In the genomic region with DNA sequence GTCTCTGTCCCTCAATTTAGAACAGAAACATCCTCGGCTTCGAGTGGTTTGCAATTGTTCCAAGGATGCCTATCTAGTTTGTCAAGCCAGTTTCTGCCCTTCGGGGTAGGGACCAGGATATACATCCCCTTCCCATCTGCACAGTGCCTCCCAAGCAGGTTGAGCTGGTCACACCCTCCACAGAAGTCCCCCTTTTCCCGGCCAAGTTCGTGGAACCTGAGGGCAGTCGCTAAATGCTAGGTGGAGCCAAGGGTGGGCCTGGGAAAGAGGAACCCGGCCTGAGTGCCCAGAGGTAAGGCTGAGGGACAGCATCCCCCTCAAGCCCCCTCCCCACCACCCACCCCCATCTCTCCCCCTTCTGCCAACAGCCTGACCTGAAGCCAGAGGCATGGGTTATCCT, we compare ENCODE assay signal across 13 cellular contexts.
"Had no signal": no experiment of that assay in that cellular context is flagged by ENCODE, and none has a peak within 500 bp of the region (broad histone marks: within the 10 kb centered on the region; RNA-seq: fewer than 3 reads in every experiment).

No MANE protein-coding gene starts in this region.

- H3K36me3 ChIP-seq: heart right ventricle, prostate gland, stomach, thoracic aorta, transverse colon had no signal

- H3K4me3 ChIP-seq: heart right ventricle, prostate gland, stomach, thoracic aorta, transverse colon had no signal

- DNase-seq: dermis blood vessel endothelial cell; effector CD8-positive, alpha-beta T cell; mammary epithelial cell; natural killer cell; retina; stimulated activated naive CD4-positive, alpha-beta T cell; stomach; transverse colon had no signal

- H3K27ac ChIP-seq: parathyroid adenoma, prostate gland, stomach, thoracic aorta, transverse colon had no signal

- H3K9ac ChIP-seq: parathyroid adenoma had no signal

- H2AFZ ChIP-seq: parathyroid adenoma had no signal

- H3K9me3 ChIP-seq: heart right ventricle, prostate gland, stomach, thoracic aorta, transverse colon had no signal

- H3K27me3 ChIP-seq: heart right ventricle, transverse colon had no signal

- H3K4me1 ChIP-seq: parathyroid adenoma, prostate gland, stomach, transverse colon had no signal

- ATAC-seq: left lobe of liver, natural killer cell had no signal
